1 cellular context compared by ENCODE assay signal in genomic region chr20:58511364-58511763, GRCh38.
TF ChIP-seq lines count a peak whose summit lies in the region.

No MANE protein-coding gene starts in this region.

TF ChIP-seq in HepG2, 621 proteins besides CTCF, POLR2A, EP300 and RAD21 (continued from another document):
- TF ChIP-seq, protein P1, sequence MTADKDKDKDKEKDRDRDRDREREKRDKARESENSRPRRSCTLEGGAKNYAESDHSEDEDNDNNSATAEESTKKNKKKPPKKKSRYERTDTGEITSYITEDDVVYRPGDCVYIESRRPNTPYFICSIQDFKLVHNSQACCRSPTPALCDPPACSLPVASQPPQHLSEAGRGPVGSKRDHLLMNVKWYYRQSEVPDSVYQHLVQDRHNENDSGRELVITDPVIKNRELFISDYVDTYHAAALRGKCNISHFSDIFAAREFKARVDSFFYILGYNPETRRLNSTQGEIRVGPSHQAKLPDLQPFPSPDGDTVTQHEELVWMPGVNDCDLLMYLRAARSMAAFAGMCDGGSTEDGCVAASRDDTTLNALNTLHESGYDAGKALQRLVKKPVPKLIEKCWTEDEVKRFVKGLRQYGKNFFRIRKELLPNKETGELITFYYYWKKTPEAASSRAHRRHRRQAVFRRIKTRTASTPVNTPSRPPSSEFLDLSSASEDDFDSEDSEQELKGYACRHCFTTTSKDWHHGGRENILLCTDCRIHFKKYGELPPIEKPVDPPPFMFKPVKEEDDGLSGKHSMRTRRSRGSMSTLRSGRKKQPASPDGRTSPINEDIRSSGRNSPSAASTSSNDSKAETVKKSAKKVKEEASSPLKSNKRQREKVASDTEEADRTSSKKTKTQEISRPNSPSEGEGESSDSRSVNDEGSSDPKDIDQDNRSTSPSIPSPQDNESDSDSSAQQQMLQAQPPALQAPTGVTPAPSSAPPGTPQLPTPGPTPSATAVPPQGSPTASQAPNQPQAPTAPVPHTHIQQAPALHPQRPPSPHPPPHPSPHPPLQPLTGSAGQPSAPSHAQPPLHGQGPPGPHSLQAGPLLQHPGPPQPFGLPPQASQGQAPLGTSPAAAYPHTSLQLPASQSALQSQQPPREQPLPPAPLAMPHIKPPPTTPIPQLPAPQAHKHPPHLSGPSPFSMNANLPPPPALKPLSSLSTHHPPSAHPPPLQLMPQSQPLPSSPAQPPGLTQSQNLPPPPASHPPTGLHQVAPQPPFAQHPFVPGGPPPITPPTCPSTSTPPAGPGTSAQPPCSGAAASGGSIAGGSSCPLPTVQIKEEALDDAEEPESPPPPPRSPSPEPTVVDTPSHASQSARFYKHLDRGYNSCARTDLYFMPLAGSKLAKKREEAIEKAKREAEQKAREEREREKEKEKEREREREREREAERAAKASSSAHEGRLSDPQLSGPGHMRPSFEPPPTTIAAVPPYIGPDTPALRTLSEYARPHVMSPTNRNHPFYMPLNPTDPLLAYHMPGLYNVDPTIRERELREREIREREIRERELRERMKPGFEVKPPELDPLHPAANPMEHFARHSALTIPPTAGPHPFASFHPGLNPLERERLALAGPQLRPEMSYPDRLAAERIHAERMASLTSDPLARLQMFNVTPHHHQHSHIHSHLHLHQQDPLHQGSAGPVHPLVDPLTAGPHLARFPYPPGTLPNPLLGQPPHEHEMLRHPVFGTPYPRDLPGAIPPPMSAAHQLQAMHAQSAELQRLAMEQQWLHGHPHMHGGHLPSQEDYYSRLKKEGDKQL (CRISPR knock-in tag; IDR thresholded peaks at IDR 0.05; ENCODE audit: low read depth), result no peak
- TF ChIP-seq, protein P2, sequence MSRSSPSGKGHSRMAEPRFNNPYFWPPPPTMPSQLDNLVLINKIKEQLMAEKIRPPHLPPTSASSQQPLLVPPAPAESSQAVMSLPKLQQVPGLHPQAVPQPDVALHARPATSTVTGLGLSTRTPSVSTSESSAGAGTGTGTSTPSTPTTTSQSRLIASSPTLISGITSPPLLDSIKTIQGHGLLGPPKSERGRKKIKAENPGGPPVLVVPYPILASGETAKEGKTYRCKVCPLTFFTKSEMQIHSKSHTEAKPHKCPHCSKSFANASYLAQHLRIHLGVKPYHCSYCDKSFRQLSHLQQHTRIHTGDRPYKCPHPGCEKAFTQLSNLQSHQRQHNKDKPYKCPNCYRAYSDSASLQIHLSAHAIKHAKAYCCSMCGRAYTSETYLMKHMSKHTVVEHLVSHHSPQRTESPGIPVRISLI (CRISPR knock-in tag; IDR thresholded peaks at IDR 0.05; ENCODE audit: borderline replicate concordance), result no peak
- TF ChIP-seq ZNF281 (CRISPR knock-in tag; IDR thresholded peaks at IDR 0.05; ENCODE audit: borderline replicate concordance) (no peak), NFRKB (IDR thresholded peaks at IDR 0.05) (no peak), ZNF101 (CRISPR knock-in tag; IDR thresholded peaks at IDR 0.05; ENCODE audit: borderline replicate concordance, low read depth) (no peak), JDP2 (CRISPR knock-in tag; IDR thresholded peaks at IDR 0.05; ENCODE audit: borderline replicate concordance) (no peak), TARDBP (CRISPR knock-in tag; IDR thresholded peaks at IDR 0.05) (no peak), NR1H2 (CRISPR knock-in tag; IDR thresholded peaks at IDR 0.05; ENCODE audit: borderline replicate concordance, low read depth) (no peak), TCF7L2 (IDR thresholded peaks at IDR 0.05; ENCODE audit: low read depth, low read length) (no peak), RXRA (CRISPR knock-in tag; IDR thresholded peaks at IDR 0.05) (no peak), KDM5B (CRISPR knock-in tag; IDR thresholded peaks at IDR 0.05; ENCODE audit: borderline replicate concordance) (no peak)
- TF ChIP-seq, protein P3, sequence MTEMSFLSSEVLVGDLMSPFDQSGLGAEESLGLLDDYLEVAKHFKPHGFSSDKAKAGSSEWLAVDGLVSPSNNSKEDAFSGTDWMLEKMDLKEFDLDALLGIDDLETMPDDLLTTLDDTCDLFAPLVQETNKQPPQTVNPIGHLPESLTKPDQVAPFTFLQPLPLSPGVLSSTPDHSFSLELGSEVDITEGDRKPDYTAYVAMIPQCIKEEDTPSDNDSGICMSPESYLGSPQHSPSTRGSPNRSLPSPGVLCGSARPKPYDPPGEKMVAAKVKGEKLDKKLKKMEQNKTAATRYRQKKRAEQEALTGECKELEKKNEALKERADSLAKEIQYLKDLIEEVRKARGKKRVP (CRISPR knock-in tag; IDR thresholded peaks at IDR 0.05), result no peak
- TF ChIP-seq, protein P4, sequence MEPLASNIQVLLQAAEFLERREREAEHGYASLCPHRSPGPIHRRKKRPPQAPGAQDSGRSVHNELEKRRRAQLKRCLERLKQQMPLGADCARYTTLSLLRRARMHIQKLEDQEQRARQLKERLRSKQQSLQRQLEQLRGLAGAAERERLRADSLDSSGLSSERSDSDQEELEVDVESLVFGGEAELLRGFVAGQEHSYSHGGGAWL (CRISPR knock-in tag; IDR thresholded peaks at IDR 0.05), result no peak
